Comparison of ENCODE assay signal across 23 cellular contexts in genomic region chr9:87138128-87139040, GRCh38.
"Had no signal": no experiment of that assay in that cellular context is flagged by ENCODE, and none has a peak within 500 bp of the region (broad histone marks: within the 10 kb centered on the region; RNA-seq: fewer than 3 reads in every experiment).

No MANE protein-coding gene starts in this region.

- H3K79me2 ChIP-seq: parathyroid adenoma had no signal

- H3K36me3 ChIP-seq: brain microvascular endothelial cell, gastrocnemius medialis, neural progenitor cell, right atrium auricular region, spleen, transverse colon had no signal

- H3K4me1 ChIP-seq: neural progenitor cell, parathyroid adenoma, right atrium auricular region, spleen, testis, transverse colon had no signal

- DNase-seq: activated CD4-positive, alpha-beta T cell treated with anti-CD3 and anti-CD28 coated beads for 36 hours; activated CD4-positive, CD25-positive, alpha-beta regulatory T cell; activated CD8-positive, alpha-beta memory T cell treated with anti-CD3 and anti-CD28 coated beads, Interleukin-2, amount 10 ng/mL, durations not matched to agents 7 days and 5 days; activated CD8-positive, alpha-beta T cell treated with anti-CD3 and anti-CD28 coated beads, Interleukin-2, amount 10 ng/mL, durations not matched to agents 7 days and 5 days; activated naive CD4-positive, alpha-beta T cell; activated T-cell treated with anti-CD3 and anti-CD28 coated beads, Interleukin-2, amount 50 U/mL, for 72 hours; amniotic stem cell; brain microvascular endothelial cell; cortex of kidney; gastrocnemius medialis; left cardiac atrium; left ventricle myocardium superior; naive B cell; occipital lobe; psoas muscle; spleen; stimulated activated naive CD4-positive, alpha-beta T cell treated with Interleukin-2 at 50 U/mL for 16 hours; T-helper 1 cell; testis; transverse colon had no signal

- H3K9me3 ChIP-seq: gastrocnemius medialis, psoas muscle, right atrium auricular region, testis, transverse colon had no signal

- H3K9ac ChIP-seq: neural progenitor cell, parathyroid adenoma had no signal

- H3K4me2 ChIP-seq: neural progenitor cell had no signal

- H3K27ac ChIP-seq: brain microvascular endothelial cell, gastrocnemius medialis, neural progenitor cell, parathyroid adenoma, psoas muscle, right atrium auricular region, spleen, testis, transverse colon had no signal

- H2AFZ ChIP-seq: neural progenitor cell, parathyroid adenoma had no signal

- H3K27me3 ChIP-seq: brain microvascular endothelial cell, gastrocnemius medialis, neural progenitor cell, right atrium auricular region, testis, transverse colon had no signal

- H3K4me3 ChIP-seq: gastrocnemius medialis, neural progenitor cell, psoas muscle, right atrium auricular region, spleen, testis, transverse colon had no signal
